ENCODE assay signal across 1 cellular context in the genomic region with DNA sequence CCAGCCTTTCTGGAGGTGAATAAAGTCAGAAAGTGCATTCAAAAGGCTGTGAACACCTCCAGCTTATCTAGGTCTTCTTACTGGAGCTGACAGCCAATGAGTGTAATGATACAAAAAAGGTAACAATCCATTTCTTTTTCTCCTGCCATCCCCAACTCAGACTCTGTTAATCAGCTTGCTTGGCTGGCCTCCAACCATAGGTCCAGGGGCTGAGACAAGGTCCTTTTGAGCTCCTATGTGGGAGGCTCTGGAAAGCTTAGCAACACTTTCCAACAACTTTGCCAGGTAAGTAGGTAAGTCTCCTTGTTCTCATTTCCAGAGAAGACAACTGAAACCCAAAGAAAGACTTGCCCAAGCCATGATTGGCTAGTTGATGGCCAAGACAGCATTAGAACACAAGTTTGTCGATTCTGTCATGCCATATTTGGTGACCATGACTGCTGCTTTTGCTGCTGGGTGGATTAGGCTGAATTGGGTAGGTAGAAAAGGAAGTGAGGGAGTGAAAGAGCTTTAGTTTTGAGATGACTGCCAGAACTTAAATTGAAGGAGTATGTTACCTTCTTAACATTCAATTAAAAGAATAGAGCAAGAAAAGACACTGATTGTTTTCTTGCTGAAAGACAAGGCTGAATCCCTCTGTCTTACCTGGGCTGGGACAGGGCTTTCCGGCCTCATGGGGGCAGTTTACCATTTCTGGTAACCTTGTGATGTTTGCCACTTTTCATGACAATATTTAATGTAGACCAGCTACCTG.
TF ChIP-seq lines count a peak whose summit lies in the region.

No MANE protein-coding gene starts in this region.

TF ChIP-seq in K562, 482 proteins besides CTCF, POLR2A, EP300 and RAD21 (continued from another document and continues in another):
- TF ChIP-seq, protein P1, sequence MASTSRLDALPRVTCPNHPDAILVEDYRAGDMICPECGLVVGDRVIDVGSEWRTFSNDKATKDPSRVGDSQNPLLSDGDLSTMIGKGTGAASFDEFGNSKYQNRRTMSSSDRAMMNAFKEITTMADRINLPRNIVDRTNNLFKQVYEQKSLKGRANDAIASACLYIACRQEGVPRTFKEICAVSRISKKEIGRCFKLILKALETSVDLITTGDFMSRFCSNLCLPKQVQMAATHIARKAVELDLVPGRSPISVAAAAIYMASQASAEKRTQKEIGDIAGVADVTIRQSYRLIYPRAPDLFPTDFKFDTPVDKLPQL (IDR thresholded peaks at IDR 0.05; ENCODE audit: extremely low read depth, insufficient read length): no peak
- no peak for TF ChIP-seq EHMT2 (IDR thresholded peaks at IDR 0.05)
- TF ChIP-seq, protein P2, sequence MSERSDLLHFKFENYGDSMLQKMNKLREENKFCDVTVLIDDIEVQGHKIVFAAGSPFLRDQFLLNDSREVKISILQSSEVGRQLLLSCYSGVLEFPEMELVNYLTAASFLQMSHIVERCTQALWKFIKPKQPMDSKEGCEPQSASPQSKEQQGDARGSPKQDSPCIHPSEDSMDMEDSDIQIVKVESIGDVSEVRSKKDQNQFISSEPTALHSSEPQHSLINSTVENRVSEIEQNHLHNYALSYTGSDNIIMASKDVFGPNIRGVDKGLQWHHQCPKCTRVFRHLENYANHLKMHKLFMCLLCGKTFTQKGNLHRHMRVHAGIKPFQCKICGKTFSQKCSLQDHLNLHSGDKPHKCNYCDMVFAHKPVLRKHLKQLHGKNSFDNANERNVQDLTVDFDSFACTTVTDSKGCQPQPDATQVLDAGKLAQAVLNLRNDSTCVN (CRISPR knock-in tag; IDR thresholded peaks at IDR 0.05): no peak
- TF ChIP-seq CREBBP (IDR thresholded peaks at IDR 0.05; ENCODE audit: low read depth, low read length): no peak
- TF ChIP-seq BMI1 (IDR thresholded peaks at IDR 0.05; ENCODE audit: low read length): no peak
- TF ChIP-seq, protein P3, sequence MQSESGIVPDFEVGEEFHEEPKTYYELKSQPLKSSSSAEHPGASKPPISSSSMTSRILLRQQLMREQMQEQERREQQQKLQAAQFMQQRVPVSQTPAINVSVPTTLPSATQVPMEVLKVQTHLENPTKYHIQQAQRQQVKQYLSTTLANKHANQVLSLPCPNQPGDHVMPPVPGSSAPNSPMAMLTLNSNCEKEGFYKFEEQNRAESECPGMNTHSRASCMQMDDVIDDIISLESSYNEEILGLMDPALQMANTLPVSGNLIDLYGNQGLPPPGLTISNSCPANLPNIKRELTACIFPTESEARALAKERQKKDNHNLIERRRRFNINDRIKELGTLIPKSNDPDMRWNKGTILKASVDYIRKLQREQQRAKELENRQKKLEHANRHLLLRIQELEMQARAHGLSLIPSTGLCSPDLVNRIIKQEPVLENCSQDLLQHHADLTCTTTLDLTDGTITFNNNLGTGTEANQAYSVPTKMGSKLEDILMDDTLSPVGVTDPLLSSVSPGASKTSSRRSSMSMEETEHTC (IDR thresholded peaks at IDR 0.05): no peak
- TF ChIP-seq ZEB2 (IDR thresholded peaks at IDR 0.05): no peak
- no peak for TF ChIP-seq ZNF766 (CRISPR knock-in tag; conservative IDR thresholded peaks at IDR 0.05)
- TF ChIP-seq, protein P4, sequence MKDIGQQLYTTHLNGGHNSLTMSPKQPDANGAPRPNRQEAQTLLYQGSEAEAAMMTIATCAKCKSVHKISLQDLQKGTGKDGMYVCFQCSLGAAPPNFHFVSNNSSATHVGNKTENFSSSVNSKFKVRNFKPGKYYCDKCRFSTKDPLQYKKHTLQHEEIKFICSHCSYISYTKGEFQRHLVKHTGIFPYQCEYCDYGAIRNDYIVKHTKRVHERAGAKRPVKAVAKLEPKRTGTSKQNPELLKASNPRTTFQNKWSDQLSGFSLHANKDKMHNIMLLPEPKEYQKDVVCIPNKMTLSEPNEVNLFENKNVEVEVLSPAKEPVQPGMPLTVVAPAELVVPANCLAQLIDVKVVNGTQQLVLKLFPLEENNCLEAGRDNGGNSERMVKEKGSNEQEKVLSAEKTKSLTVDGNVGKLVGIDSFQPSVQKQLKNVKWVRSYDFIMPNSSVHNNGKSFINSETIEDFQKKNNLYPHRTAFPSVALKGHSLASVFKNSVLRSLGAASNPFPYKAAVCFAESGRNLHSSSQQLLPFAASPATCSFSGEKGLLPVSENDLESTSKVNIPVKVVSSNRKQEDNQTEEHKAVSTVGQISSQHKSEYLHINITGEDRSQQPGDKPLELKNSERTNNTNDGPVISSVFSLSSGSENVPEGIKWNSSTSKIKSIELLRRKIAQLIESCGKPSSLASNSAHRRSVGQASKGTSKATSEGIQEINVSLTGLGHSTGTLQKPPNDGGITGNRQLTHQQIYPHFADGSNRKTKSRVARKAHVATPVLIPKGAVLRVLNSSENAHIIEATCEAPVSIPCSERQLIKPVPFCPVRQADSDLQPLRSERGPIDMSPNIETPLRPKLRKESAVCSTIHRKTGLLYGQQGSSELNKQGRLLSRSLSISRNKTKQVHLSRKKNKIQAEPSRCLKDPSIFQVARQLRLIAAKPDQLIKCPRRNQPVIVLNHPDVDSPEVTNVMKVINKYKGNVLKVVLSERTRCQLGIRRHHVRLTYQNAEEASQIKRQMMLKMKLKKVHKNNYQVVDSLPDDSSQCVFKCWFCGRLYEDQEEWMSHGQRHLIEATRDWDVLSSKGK (CRISPR knock-in tag; IDR thresholded peaks at IDR 0.05): no peak
- TF ChIP-seq BRD9 (IDR thresholded peaks at IDR 0.05; ENCODE audit: low read depth, partially characterized antibody): no peak
- TF ChIP-seq, protein P5, sequence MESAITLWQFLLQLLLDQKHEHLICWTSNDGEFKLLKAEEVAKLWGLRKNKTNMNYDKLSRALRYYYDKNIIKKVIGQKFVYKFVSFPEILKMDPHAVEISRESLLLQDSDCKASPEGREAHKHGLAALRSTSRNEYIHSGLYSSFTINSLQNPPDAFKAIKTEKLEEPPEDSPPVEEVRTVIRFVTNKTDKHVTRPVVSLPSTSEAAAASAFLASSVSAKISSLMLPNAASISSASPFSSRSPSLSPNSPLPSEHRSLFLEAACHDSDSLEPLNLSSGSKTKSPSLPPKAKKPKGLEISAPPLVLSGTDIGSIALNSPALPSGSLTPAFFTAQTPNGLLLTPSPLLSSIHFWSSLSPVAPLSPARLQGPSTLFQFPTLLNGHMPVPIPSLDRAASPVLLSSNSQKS (CRISPR knock-in tag; IDR thresholded peaks at IDR 0.05): no peak
- no peak for TF ChIP-seq ZSCAN29 (IDR thresholded peaks at IDR 0.05)
- 0 out of 2 replicates have a peak, but pooled peaks have one; percentile 41 for TF ChIP-seq SUPT5H (IDR thresholded peaks at IDR 0.05)
- TF ChIP-seq, protein P6, sequence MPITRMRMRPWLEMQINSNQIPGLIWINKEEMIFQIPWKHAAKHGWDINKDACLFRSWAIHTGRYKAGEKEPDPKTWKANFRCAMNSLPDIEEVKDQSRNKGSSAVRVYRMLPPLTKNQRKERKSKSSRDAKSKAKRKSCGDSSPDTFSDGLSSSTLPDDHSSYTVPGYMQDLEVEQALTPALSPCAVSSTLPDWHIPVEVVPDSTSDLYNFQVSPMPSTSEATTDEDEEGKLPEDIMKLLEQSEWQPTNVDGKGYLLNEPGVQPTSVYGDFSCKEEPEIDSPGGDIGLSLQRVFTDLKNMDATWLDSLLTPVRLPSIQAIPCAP (CRISPR knock-in tag; IDR thresholded peaks at IDR 0.05; ENCODE audit: borderline replicate concordance): no peak
- TF ChIP-seq MEF2D (tag; conservative IDR thresholded peaks at IDR 0.05; ENCODE audit: low read depth): no peak
- TF ChIP-seq BRD4 (IDR thresholded peaks at IDR 0.05): 0 out of 2 replicates have a peak, but pooled peaks have one; percentile 1
- TF ChIP-seq YY1 (IDR thresholded peaks at IDR 0.05; ENCODE audit: borderline replicate concordance in 1 of 3, control insufficient read depth in 1 of 3, extremely low read depth in 1 of 3, insufficient read depth in 3 of 3, insufficient read length in 1 of 3, insufficient replicate concordance in 2 of 3, low read depth in 1 of 3, low read length in 2 of 3): no peak
- TF ChIP-seq THRAP3 (IDR thresholded peaks at IDR 0.05; ENCODE audit: borderline replicate concordance): 0 out of 2 replicates have a peak, but pooled peaks have one; percentile 55
- TF ChIP-seq RBM14 (IDR thresholded peaks at IDR 0.05; ENCODE audit: borderline replicate concordance, insufficient read depth, low read depth, low read length): no peak
- TF ChIP-seq, protein P7, sequence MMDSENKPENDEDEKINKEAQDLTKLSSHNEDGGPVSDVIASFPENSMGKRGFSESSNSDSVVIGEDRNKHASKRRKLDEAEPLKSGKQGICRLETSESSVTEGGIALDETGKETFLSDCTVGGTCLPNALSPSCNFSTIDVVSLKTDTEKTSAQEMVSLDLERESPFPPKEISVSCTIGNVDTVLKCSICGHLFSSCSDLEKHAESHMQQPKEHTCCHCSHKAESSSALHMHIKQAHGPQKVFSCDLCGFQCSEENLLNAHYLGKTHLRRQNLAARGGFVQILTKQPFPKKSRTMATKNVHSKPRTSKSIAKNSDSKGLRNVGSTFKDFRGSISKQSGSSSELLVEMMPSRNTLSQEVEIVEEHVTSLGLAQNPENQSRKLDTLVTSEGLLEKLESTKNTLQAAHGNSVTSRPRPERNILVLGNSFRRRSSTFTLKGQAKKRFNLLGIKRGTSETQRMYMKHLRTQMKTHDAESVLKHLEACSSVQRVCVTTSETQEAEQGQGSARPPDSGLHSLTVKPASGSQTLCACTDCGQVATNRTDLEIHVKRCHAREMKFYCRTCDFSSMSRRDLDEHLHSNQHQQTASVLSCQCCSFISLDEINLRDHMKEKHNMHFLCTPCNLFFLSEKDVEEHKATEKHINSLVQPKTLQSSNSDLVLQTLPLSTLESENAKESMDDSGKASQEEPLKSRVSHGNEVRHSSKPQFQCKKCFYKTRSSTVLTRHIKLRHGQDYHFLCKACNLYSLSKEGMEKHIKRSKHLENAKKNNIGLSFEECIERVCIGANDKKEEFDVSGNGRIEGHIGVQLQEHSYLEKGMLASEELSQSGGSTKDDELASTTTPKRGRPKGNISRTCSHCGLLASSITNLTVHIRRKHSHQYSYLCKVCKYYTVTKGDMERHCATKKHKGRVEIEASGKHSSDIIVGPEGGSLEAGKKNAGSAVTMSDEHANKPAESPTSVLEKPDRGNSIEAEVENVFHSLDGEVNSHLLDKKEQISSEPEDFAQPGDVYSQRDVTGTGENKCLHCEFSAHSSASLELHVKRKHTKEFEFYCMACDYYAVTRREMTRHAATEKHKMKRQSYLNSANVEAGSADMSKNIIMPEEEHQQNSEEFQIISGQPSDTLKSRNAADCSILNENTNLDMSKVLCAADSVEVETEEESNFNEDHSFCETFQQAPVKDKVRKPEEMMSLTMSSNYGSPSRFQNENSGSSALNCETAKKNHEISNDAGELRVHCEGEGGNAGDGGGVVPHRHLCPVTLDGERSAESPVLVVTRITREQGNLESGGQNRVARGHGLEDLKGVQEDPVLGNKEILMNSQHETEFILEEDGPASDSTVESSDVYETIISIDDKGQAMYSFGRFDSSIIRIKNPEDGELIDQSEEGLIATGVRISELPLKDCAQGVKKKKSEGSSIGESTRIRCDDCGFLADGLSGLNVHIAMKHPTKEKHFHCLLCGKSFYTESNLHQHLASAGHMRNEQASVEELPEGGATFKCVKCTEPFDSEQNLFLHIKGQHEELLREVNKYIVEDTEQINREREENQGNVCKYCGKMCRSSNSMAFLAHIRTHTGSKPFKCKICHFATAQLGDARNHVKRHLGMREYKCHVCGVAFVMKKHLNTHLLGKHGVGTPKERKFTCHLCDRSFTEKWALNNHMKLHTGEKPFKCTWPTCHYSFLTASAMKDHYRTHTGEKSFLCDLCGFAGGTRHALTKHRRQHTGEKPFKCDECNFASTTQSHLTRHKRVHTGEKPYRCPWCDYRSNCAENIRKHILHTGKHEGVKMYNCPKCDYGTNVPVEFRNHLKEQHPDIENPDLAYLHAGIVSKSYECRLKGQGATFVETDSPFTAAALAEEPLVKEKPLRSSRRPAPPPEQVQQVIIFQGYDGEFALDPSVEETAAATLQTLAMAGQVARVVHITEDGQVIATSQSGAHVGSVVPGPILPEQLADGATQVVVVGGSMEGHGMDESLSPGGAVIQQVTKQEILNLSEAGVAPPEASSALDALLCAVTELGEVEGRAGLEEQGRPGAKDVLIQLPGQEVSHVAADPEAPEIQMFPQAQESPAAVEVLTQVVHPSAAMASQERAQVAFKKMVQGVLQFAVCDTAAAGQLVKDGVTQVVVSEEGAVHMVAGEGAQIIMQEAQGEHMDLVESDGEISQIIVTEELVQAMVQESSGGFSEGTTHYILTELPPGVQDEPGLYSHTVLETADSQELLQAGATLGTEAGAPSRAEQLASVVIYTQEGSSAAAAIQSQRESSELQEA (IDR thresholded peaks at IDR 0.05; ENCODE audit: low read depth): no peak
- TF ChIP-seq CHD4 (IDR thresholded peaks at IDR 0.05; ENCODE audit: insufficient read depth, insufficient replicate concordance, low read depth, low read length, poor library complexity, severe bottlenecking): no peak
- TF ChIP-seq, protein P8, sequence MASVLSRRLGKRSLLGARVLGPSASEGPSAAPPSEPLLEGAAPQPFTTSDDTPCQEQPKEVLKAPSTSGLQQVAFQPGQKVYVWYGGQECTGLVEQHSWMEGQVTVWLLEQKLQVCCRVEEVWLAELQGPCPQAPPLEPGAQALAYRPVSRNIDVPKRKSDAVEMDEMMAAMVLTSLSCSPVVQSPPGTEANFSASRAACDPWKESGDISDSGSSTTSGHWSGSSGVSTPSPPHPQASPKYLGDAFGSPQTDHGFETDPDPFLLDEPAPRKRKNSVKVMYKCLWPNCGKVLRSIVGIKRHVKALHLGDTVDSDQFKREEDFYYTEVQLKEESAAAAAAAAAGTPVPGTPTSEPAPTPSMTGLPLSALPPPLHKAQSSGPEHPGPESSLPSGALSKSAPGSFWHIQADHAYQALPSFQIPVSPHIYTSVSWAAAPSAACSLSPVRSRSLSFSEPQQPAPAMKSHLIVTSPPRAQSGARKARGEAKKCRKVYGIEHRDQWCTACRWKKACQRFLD (CRISPR knock-in tag; IDR thresholded peaks at IDR 0.05): peak; percentile 81
